Comparison of ENCODE assay signal across 8 cellular contexts in the genomic region with DNA sequence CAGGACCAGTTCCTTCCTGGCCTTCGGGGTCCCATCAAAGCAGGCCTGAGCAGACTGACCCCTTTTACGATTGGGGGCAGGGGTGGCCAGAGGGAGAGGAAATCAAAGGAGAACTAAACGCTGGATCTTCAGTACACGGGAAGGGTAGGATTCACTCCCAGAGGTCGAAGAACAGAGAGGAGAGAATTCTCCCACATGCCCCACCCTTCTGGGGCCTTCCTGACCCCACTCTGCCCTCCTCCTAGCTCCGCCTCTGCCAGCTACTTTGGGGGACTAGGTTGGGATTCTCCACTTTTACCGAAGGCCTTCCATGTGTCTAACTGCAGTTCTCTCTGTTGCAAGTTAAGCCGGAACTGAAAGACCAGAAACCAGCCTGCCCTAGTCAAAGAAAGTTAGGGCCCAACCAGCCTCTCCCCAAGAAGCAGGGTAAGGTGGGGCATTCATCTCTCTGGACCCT. TPM values are rescaled to one million over a fixed set of nuclear protein-coding genes. Genes with fewer than 3 reads are reported as not detected.
DNase-seq lines count a peak whose midpoint lies in the region; ATAC-seq and TF ChIP-seq lines count a peak whose summit lies in the region.

No MANE protein-coding gene starts in this region.

- peak overlapping the region; percentile 98 for H2BK120ac ChIP-seq in IMR-90 (ENCODE audit: low read depth, low read length)

- H3K23ac ChIP-seq in IMR-90 (ENCODE audit: low read depth, low read length): peak overlapping the region; percentile 95

- peaks cover 34% of the 10 kb centered on the region for H3K9me1 ChIP-seq in IMR-90 (ENCODE audit: insufficient read depth, low read length)

- 0% methylated on average over 2 of the region's 8 CpGs; no CpG with 5 or more reads in 1 of the 2 experiments for WGBS in IMR-90 (ENCODE audit: extremely low coverage in 2 of 2, insufficient read length in 1 of 2), 2 experiments
- 1 to 2% methylated on average over 8 of the region's 8 CpGs for WGBS in heart right ventricle, 2 donors

- H3K27ac ChIP-seq in BLaER1: peak overlapping the region; percentile 99
- peak overlapping the region; percentile 99 for H3K27ac ChIP-seq in IMR-90 (ENCODE audit: insufficient read depth, low read length)
- H3K27ac ChIP-seq in heart right ventricle: peak overlapping the region; percentile 86 to 99 (median 96)

- H3K4me3 Mint-ChIP-seq in activated T-helper 2 cell treated with anti-CD3 and anti-CD28 coated beads, Interferon-gamma antibody, Interleukin-2, Interleukin-4, amounts not matched to agents 10 μg/mL and 5 μg/mL and 100 μg/mL, durations not matched to agents 14 hours and 24 hours and 36 hours (ENCODE audit: low read depth): peak overlapping the region; percentile 95

- no peak for TF ChIP-seq CTCF in IMR-90 (conservative IDR thresholded peaks at IDR 0.05; ENCODE audit: low read depth, low read length)
- TF ChIP-seq CTCF in heart right ventricle (IDR thresholded peaks at IDR 0.05): no peak

- H3K56ac ChIP-seq in IMR-90 (ENCODE audit: extremely low read depth, insufficient read depth, low read length): peak overlapping the region; percentile 98

- peak overlapping the region; percentile 79 for H2AFZ ChIP-seq in IMR-90 (replicated peaks; ENCODE audit: low read length, poor library complexity)

- H3K27me3 ChIP-seq in BLaER1 (no peaks in the 10 kb centered on the region), IMR-90 (ENCODE audit: control insufficient read depth, insufficient read depth, low read length) (no peaks in the 10 kb centered on the region), heart right ventricle (no peaks in the 10 kb centered on the region), skeletal muscle satellite cell (ENCODE audit: control insufficient read depth, insufficient read depth, low read length) (no peaks in the 10 kb centered on the region)

- H3K27me3 Mint-ChIP-seq in activated T-helper 2 cell treated with anti-CD3 and anti-CD28 coated beads, Interferon-gamma antibody, Interleukin-2, Interleukin-4, amounts not matched to agents 10 μg/mL and 5 μg/mL and 100 μg/mL, durations not matched to agents 14 hours and 24 hours and 36 hours (ENCODE audit: low read depth): no peaks in the 10 kb centered on the region

- peaks cover 57% of the 10 kb centered on the region for H3K4me1 Mint-ChIP-seq in activated T-helper 2 cell treated with anti-CD3 and anti-CD28 coated beads, Interferon-gamma antibody, Interleukin-2, Interleukin-4, amounts not matched to agents 10 μg/mL and 5 μg/mL and 100 μg/mL, durations not matched to agents 14 hours and 24 hours and 36 hours (ENCODE audit: low read depth)

- peak overlapping the region; percentile 95 for H2AK9ac ChIP-seq in IMR-90 (replicated peaks; ENCODE audit: low read depth, low read length, poor library complexity)

- H3K4me2 ChIP-seq in BLaER1 (peak overlapping the region; percentile 93), IMR-90 (ENCODE audit: low read depth, low read length) (peak overlapping the region; percentile 85), skeletal muscle satellite cell (ENCODE audit: low read length) (peak overlapping the region; percentile 99)

- dilution Hi-C loops in IMR-90 (cut with HindIII; ENCODE audit: low sequenced_read_pairs, unreplicated experiment): no loop called here

- CTCF ChIA-PET in IMR-90 (lab: Yijun Ruan, JAX): no interaction called here

- intact Hi-C loops in IMR-90 (cut with micrococcal nuclease) (loop anchor here (5.0 kb wide), 1 partner anchor 37 kb away; the partner anchor contains the start of gene RXFP4), heart right ventricle (cut with DNase I) (loop anchor here in 4 of 10 donors (2.0 to 5.0 kb wide), 2 partner anchors 16 to 37 kb away; partner anchors contain the start of gene RXFP4 (in 4 of the 4))
- intact Hi-C loops in activated T-helper 2 cell treated with anti-CD3 and anti-CD28 coated beads, Interferon-gamma antibody, Interleukin-2, Interleukin-4, amounts not matched to agents 10 μg/mL and 5 μg/mL and 100 μg/mL, durations not matched to agents 14 hours and 24 hours and 36 hours (cut with micrococcal nuclease): loop anchor here (10.0 kb wide), 1 partner anchor 216 kb away; the partner anchor contains the start of gene SLC25A44

- H4K5ac ChIP-seq in IMR-90 (ENCODE audit: low read depth, low read length): peak overlapping the region; percentile 72

- peaks cover 67% of the 10 kb centered on the region for H3K4me1 ChIP-seq in BLaER1
- peaks cover 54% of the 10 kb centered on the region for H3K4me1 ChIP-seq in IMR-90 (ENCODE audit: control insufficient read depth, insufficient read depth, low read length)
- H3K4me1 ChIP-seq in heart right ventricle: peaks cover 38 to 89% (median 80%) of the 10 kb centered on the region in 9 donors
- peaks cover 86% of the 10 kb centered on the region for H3K4me1 ChIP-seq in skeletal muscle satellite cell (ENCODE audit: control insufficient read depth, insufficient read depth, low read length)

- peak overlapping the region; percentile 98 for H3K14ac ChIP-seq in IMR-90 (replicated peaks; ENCODE audit: low read depth, low read length)

- DNase-seq in IMR-90 (peak; percentile 31), heart right ventricle (no peak), cerebellar nuclear complex (lab: John Stamatoyannopoulos, UW) (no peak)
- DNase-seq in activated T-helper 2 cell treated with anti-CD3 and anti-CD28 coated beads, Interferon-gamma antibody, Interleukin-2, Interleukin-4, amounts not matched to agents 10 μg/mL and 5 μg/mL and 100 μg/mL, durations not matched to agents 14 hours and 24 hours and 36 hours (ENCODE audit: low spot score): no peak

- peak overlapping the region; percentile 92 for H3K4ac ChIP-seq in IMR-90 (ENCODE audit: low read depth, low read length)

- ATAC-seq in IMR-90 (ENCODE audit: low read depth): peak; percentile 2
- ATAC-seq in heart right ventricle: peak; percentile 14 to 52 (median 30)
- no peak for ATAC-seq in HG02938 (IDR thresholded peaks at IDR 0.05; ENCODE audit: unreplicated experiment)
- ATAC-seq in HG03565 (IDR thresholded peaks at IDR 0.05; ENCODE audit: unreplicated experiment): no peak

- H3K36me3 ChIP-seq in BLaER1 (peaks cover 12% of the 10 kb centered on the region), IMR-90 (ENCODE audit: control insufficient read depth, insufficient read depth, low read length) (peaks cover 8% of the 10 kb centered on the region; the same call in 1 of the 2 replicates), heart right ventricle (peaks cover 0 to 6% (median 0%) of the 10 kb centered on the region in 9 donors), skeletal muscle satellite cell (ENCODE audit: insufficient read depth, low read length) (no peaks in the 10 kb centered on the region)

- H3K9me3 ChIP-seq in BLaER1 (no peaks in the 10 kb centered on the region), IMR-90 (ENCODE audit: control insufficient read depth, insufficient read depth, low read length) (no peaks in the 10 kb centered on the region), heart right ventricle (no peaks in the 10 kb centered on the region), skeletal muscle satellite cell (replicated peaks; ENCODE audit: low read length) (no peaks in the 10 kb centered on the region)

- H3K9ac ChIP-seq in BLaER1 (peak overlapping the region; percentile 99), IMR-90 (ENCODE audit: low read depth, low read length) (peak overlapping the region; percentile 87), skeletal muscle satellite cell (ENCODE audit: low read depth, low read length) (peak overlapping the region; percentile 92)

- H3K27ac Mint-ChIP-seq in activated T-helper 2 cell treated with anti-CD3 and anti-CD28 coated beads, Interferon-gamma antibody, Interleukin-2, Interleukin-4, amounts not matched to agents 10 μg/mL and 5 μg/mL and 100 μg/mL, durations not matched to agents 14 hours and 24 hours and 36 hours: peak overlapping the region; percentile 95

- peak overlapping the region; percentile 63 to 70 for H4K8ac ChIP-seq in IMR-90 (ENCODE audit: low read depth in 2 of 2, low read length in 2 of 2)

- H3K9me3 Mint-ChIP-seq in activated T-helper 2 cell treated with anti-CD3 and anti-CD28 coated beads, Interferon-gamma antibody, Interleukin-2, Interleukin-4, amounts not matched to agents 10 μg/mL and 5 μg/mL and 100 μg/mL, durations not matched to agents 14 hours and 24 hours and 36 hours: no peaks in the 10 kb centered on the region

- peak overlapping the region; percentile 93 for H2BK5ac ChIP-seq in IMR-90 (ENCODE audit: low read depth, low read length, poor library complexity, severe bottlenecking)

- H3K4me3 ChIP-seq in BLaER1 (peak overlapping the region; percentile 96), IMR-90 (ENCODE audit: insufficient read depth, low read depth, low read length) (peak overlapping the region; percentile 94), heart right ventricle (peak overlapping the region; percentile 66 to 97 (median 88)), skeletal muscle satellite cell (ENCODE audit: low read length) (peak overlapping the region; percentile 88)

- H3K79me1 ChIP-seq in IMR-90 (ENCODE audit: low read depth in 1 of 2, low read length in 2 of 2): peaks cover 10 to 82% of the 10 kb centered on the region in 2 experiments; a peak in 3 of 4 replicates

- in situ Hi-C loops in IMR-90 (cut with MboI; ENCODE audit: low sequenced_read_pairs): no loop called here

- peak overlapping the region; percentile 83 for H3K18ac ChIP-seq in IMR-90 (ENCODE audit: low read depth, low read length)

- peak overlapping the region; percentile 95 for H2AK5ac ChIP-seq in IMR-90 (ENCODE audit: low read depth, low read length)

- H2BK15ac ChIP-seq in IMR-90 (ENCODE audit: low read depth, low read length): peak overlapping the region; percentile 54; the same call in 2 of the 3 replicates

- TF ChIP-seq POLR2A in IMR-90 (IDR thresholded peaks at IDR 0.05; ENCODE audit: low read depth, low read length): no peak

- H4K20me1 ChIP-seq in BLaER1: peaks cover 25% of the 10 kb centered on the region
- peaks cover 37% of the 10 kb centered on the region for H4K20me1 ChIP-seq in IMR-90 (ENCODE audit: insufficient read depth, low read length)

- no peak for TF ChIP-seq RAD21 in IMR-90 (IDR thresholded peaks at IDR 0.05; ENCODE audit: low read length)

- peak overlapping the region; percentile 98 for H4K91ac ChIP-seq in IMR-90 (ENCODE audit: insufficient read depth, low read depth, low read length)

- peak overlapping the region; percentile 64 for H2BK20ac ChIP-seq in IMR-90 (ENCODE audit: low read depth, low read length)

- POLR2A ChIA-PET in IMR-90 (lab: Charles Lee; ENCODE audit: unreplicated experiment): interaction anchor here (0.7 to 1.0 kb wide), 4 partner anchors 11 to 76 kb away, joined by 3 to 10 read pairs (median 3); no protein-coding TSS in a partner anchor

- peaks cover 53% of the 10 kb centered on the region for H3K36me3 Mint-ChIP-seq in activated T-helper 2 cell treated with anti-CD3 and anti-CD28 coated beads, Interferon-gamma antibody, Interleukin-2, Interleukin-4, amounts not matched to agents 10 μg/mL and 5 μg/mL and 100 μg/mL, durations not matched to agents 14 hours and 24 hours and 36 hours (ENCODE audit: low read depth)

- TSS peak; percentile 81 for BruUV-seq in IMR-90 (replicated peaks; lab: Mats Ljungman, UMichigan)

RNA-seq across cellular contexts. Expression of gene ARHGEF2, which starts 0.7 kb away (rescaled TPM):
- 81.4 and 91.8 TPM in 2 replicates for total RNA-seq in IMR-90 (2012; rRNA removed)
- 101 and 117 TPM in 2 replicates for polyA plus RNA-seq in IMR-90 (2012; rRNA removed)
- 64.3 and 78.0 TPM in 2 replicates for polyA plus RNA-seq in IMR-90 (2012; cell fraction: cytosol; rRNA removed)
- polyA plus RNA-seq in IMR-90 (2012; cell fraction: nucleus; rRNA removed; ENCODE audit: low replicate concordance): 272 and 424 TPM in 2 replicates
- total RNA-seq in activated T-helper 2 cell treated with anti-CD3 and anti-CD28 coated beads, Interferon-gamma antibody, Interleukin-2, Interleukin-4, amounts not matched to agents 10 μg/mL and 5 μg/mL and 100 μg/mL, durations not matched to agents 14 hours and 24 hours and 36 hours: 211 and 216 TPM in 2 replicates
- 10 to 100 TPM; 48.6 to 79.8 (median 58.2) TPM for total RNA-seq in heart right ventricle
- polyA plus RNA-seq in heart right ventricle: 10 to 100 TPM; 22.7 to 38.0 TPM
- total RNA-seq in skeletal muscle satellite cell (2012; rRNA removed): 105 and 107 TPM in 2 replicates

RNA-seq across cellular contexts. Expression of gene RXFP4, which starts 37.6 kb away (rescaled TPM):
- total RNA-seq in IMR-90 (2012; rRNA removed) (not detected in 2 replicates), heart right ventricle (not detected)
- polyA plus RNA-seq in IMR-90 (2012; rRNA removed) (not detected in 2 replicates), heart right ventricle (under 1 TPM in 1 of 2 donors, not detected in 1; 0.04 TPM)
- not detected in 2 replicates for polyA plus RNA-seq in IMR-90 (2012; cell fraction: cytosol; rRNA removed)
- 0.07 TPM in 1 of 2 replicates, not detected in the other for polyA plus RNA-seq in IMR-90 (2012; cell fraction: nucleus; rRNA removed; ENCODE audit: low replicate concordance)
- not detected in 2 replicates for total RNA-seq in activated T-helper 2 cell treated with anti-CD3 and anti-CD28 coated beads, Interferon-gamma antibody, Interleukin-2, Interleukin-4, amounts not matched to agents 10 μg/mL and 5 μg/mL and 100 μg/mL, durations not matched to agents 14 hours and 24 hours and 36 hours
- 0.44 TPM in 1 of 2 replicates, not detected in the other for total RNA-seq in skeletal muscle satellite cell (2012; rRNA removed)

RNA-seq across cellular contexts. Expression of gene SSR2, which starts 41.8 kb away (rescaled TPM):
- 553 and 927 TPM in 2 replicates for total RNA-seq in IMR-90 (2012; rRNA removed)
- 952 and 1,264 TPM in 2 replicates for polyA plus RNA-seq in IMR-90 (2012; rRNA removed)
- 935 and 1,213 TPM in 2 replicates for polyA plus RNA-seq in IMR-90 (2012; cell fraction: cytosol; rRNA removed)
- polyA plus RNA-seq in IMR-90 (2012; cell fraction: nucleus; rRNA removed; ENCODE audit: low replicate concordance): 229 and 499 TPM in 2 replicates
- 227 and 239 TPM in 2 replicates for total RNA-seq in activated T-helper 2 cell treated with anti-CD3 and anti-CD28 coated beads, Interferon-gamma antibody, Interleukin-2, Interleukin-4, amounts not matched to agents 10 μg/mL and 5 μg/mL and 100 μg/mL, durations not matched to agents 14 hours and 24 hours and 36 hours
- total RNA-seq in heart right ventricle: 100 to 1,000 TPM in 2 of 10 donors, 10 to 100 TPM in 8; 70.3 to 124 (median 73.7) TPM
- 100 to 1,000 TPM in 1 of 2 donors, 10 to 100 TPM in 1; 66.1 to 322 TPM for polyA plus RNA-seq in heart right ventricle
- total RNA-seq in skeletal muscle satellite cell (2012; rRNA removed): 538 and 640 TPM in 2 replicates

RNA-seq across cellular contexts. Expression of gene KHDC4, which starts 44.8 kb away (rescaled TPM):
- total RNA-seq in IMR-90 (2012; rRNA removed): 22.5 and 28.0 TPM in 2 replicates
- 23.4 and 29.9 TPM in 2 replicates for polyA plus RNA-seq in IMR-90 (2012; rRNA removed)
- polyA plus RNA-seq in IMR-90 (2012; cell fraction: cytosol; rRNA removed): 9.3 and 11.6 TPM in 2 replicates
- polyA plus RNA-seq in IMR-90 (2012; cell fraction: nucleus; rRNA removed; ENCODE audit: low replicate concordance): 59.4 and 172 TPM in 2 replicates
- 78.4 and 83.5 TPM in 2 replicates for total RNA-seq in activated T-helper 2 cell treated with anti-CD3 and anti-CD28 coated beads, Interferon-gamma antibody, Interleukin-2, Interleukin-4, amounts not matched to agents 10 μg/mL and 5 μg/mL and 100 μg/mL, durations not matched to agents 14 hours and 24 hours and 36 hours
- total RNA-seq in heart right ventricle: 10 to 100 TPM; 17.6 to 30.3 (median 22.0) TPM
- 10 to 100 TPM; 14.3 to 33.8 TPM for polyA plus RNA-seq in heart right ventricle
- 21.4 and 24.1 TPM in 2 replicates for total RNA-seq in skeletal muscle satellite cell (2012; rRNA removed)

Comparison
In these comparisons a context has a peak if more than half of its experiments do, and no peak if none do; other contexts are left out.
1. ATAC-seq: peak in IMR-90 (single experiment) and heart right ventricle (8 of 8); none in HG02938 (single experiment) and HG03565 (single experiment).
2. Peak in every context shown above with its lines, with median percentiles within 50 percentile points of each other: H3K27ac ChIP-seq, H3K4me2 ChIP-seq, H3K4me3 ChIP-seq and H3K9ac ChIP-seq.